In the genomic region with DNA sequence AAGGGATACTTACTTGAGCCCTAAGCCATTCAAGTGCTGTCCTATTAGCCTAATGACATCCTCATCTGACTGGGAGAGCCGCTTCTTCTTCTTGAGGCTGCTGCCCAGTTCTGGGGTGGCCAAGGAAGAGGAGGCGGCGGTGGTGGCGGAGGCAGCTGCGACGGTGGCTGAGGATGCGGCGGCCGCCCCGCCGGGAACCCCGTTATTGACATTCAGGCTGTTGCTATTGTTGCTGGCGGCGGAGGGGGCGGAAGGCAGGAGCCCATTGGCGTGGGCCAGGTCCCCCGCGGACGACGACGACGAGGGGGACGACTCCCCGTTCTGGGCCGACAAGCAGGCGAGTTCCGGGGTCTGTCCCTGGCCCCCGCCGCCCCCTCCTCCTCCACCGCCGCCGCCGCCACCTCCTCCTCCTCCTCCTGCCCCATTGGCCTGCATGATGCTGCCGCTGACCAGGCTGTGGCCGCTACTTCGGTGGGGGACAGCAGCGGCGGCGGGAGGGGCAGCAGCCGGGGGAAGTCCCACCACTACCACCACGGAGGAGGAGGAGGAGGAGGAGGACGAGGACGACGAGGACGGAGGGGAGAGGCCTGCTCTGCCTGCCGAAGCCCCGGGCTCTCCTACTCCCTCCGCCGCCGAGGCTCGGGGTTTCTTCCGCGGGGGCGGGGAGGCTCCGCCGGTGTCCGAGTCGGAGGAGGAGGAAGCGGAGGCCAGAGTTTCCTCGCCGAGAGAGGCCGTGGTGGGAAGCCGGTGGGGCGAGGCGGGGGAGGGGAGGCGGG, we compare ENCODE assay signal across 1 cellular context.
TF ChIP-seq lines count a peak whose summit lies in the region.

No MANE protein-coding gene starts in this region.

TF ChIP-seq in HepG2, 621 proteins besides CTCF, POLR2A, EP300 and RAD21 (continued from another document):
- no peak for TF ChIP-seq ZNF7 (CRISPR knock-in tag; IDR thresholded peaks at IDR 0.05)
- 0 out of 2 replicates have a peak, but pooled peaks have one; percentile 28 for TF ChIP-seq ZNF292 (CRISPR knock-in tag; IDR thresholded peaks at IDR 0.05; ENCODE audit: borderline replicate concordance, low read depth)
- TF ChIP-seq BCL6 (CRISPR knock-in tag; IDR thresholded peaks at IDR 0.05), result no peak
- TF ChIP-seq NR2F1 (CRISPR knock-in tag; IDR thresholded peaks at IDR 0.05), result no peak
- TF ChIP-seq ZSCAN30 (CRISPR knock-in tag; IDR thresholded peaks at IDR 0.05), result no peak
- TF ChIP-seq, protein P1, sequence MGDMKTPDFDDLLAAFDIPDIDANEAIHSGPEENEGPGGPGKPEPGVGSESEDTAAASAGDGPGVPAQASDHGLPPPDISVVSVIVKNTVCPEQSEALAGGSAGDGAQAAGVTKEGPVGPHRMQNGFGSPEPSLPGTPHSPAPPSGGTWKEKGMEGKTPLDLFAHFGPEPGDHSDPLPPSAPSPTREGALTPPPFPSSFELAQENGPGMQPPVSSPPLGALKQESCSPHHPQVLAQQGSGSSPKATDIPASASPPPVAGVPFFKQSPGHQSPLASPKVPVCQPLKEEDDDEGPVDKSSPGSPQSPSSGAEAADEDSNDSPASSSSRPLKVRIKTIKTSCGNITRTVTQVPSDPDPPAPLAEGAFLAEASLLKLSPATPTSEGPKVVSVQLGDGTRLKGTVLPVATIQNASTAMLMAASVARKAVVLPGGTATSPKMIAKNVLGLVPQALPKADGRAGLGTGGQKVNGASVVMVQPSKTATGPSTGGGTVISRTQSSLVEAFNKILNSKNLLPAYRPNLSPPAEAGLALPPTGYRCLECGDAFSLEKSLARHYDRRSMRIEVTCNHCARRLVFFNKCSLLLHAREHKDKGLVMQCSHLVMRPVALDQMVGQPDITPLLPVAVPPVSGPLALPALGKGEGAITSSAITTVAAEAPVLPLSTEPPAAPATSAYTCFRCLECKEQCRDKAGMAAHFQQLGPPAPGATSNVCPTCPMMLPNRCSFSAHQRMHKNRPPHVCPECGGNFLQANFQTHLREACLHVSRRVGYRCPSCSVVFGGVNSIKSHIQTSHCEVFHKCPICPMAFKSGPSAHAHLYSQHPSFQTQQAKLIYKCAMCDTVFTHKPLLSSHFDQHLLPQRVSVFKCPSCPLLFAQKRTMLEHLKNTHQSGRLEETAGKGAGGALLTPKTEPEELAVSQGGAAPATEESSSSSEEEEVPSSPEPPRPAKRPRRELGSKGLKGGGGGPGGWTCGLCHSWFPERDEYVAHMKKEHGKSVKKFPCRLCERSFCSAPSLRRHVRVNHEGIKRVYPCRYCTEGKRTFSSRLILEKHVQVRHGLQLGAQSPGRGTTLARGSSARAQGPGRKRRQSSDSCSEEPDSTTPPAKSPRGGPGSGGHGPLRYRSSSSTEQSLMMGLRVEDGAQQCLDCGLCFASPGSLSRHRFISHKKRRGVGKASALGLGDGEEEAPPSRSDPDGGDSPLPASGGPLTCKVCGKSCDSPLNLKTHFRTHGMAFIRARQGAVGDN (CRISPR knock-in tag; IDR thresholded peaks at IDR 0.05), result peak; percentile 38
- TF ChIP-seq KLF15 (CRISPR knock-in tag; IDR thresholded peaks at IDR 0.05; ENCODE audit: borderline replicate concordance), result no peak
- TF ChIP-seq, protein P2, sequence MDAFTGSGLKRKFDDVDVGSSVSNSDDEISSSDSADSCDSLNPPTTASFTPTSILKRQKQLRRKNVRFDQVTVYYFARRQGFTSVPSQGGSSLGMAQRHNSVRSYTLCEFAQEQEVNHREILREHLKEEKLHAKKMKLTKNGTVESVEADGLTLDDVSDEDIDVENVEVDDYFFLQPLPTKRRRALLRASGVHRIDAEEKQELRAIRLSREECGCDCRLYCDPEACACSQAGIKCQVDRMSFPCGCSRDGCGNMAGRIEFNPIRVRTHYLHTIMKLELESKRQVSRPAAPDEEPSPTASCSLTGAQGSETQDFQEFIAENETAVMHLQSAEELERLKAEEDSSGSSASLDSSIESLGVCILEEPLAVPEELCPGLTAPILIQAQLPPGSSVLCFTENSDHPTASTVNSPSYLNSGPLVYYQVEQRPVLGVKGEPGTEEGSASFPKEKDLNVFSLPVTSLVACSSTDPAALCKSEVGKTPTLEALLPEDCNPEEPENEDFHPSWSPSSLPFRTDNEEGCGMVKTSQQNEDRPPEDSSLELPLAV (CRISPR knock-in tag; conservative IDR thresholded peaks at IDR 0.05; ENCODE audit: low read depth), result no peak
- peak; percentile 50; the same call in 1 of the 2 replicates for TF ChIP-seq KDM5B (CRISPR knock-in tag; IDR thresholded peaks at IDR 0.05; ENCODE audit: borderline replicate concordance)
- TF ChIP-seq ZC3H13 (CRISPR knock-in tag; IDR thresholded peaks at IDR 0.05), result 0 out of 2 replicates have a peak, but pooled peaks have one; percentile 28
- TF ChIP-seq ZNF225 (CRISPR knock-in tag; IDR thresholded peaks at IDR 0.05), result no peak
- TF ChIP-seq, protein P3, sequence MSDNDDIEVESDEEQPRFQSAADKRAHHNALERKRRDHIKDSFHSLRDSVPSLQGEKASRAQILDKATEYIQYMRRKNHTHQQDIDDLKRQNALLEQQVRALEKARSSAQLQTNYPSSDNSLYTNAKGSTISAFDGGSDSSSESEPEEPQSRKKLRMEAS (IDR thresholded peaks at IDR 0.05), result peak; percentile 9; the same call in 1 of the 2 replicates
- TF ChIP-seq KDM4B (CRISPR knock-in tag; IDR thresholded peaks at IDR 0.05), result peak; percentile 58; the same call in 1 of the 2 replicates
- TF ChIP-seq SALL1 (CRISPR knock-in tag; IDR thresholded peaks at IDR 0.05), result peak; percentile 48; the same call in 1 of the 2 replicates
- peak; percentile 51; the same call in 1 of the 2 replicates for TF ChIP-seq HDAC1 (CRISPR knock-in tag; IDR thresholded peaks at IDR 0.05)
- no peak for TF ChIP-seq NFATC3 (CRISPR knock-in tag; IDR thresholded peaks at IDR 0.05)
- peak; percentile 21; the same call in 1 of the 2 replicates for TF ChIP-seq GABPA (IDR thresholded peaks at IDR 0.05; ENCODE audit: low read depth, low read length)
- no peak for TF ChIP-seq GABPA (CRISPR knock-in tag; IDR thresholded peaks at IDR 0.05; ENCODE audit: low read depth)
- TF ChIP-seq, protein P4, sequence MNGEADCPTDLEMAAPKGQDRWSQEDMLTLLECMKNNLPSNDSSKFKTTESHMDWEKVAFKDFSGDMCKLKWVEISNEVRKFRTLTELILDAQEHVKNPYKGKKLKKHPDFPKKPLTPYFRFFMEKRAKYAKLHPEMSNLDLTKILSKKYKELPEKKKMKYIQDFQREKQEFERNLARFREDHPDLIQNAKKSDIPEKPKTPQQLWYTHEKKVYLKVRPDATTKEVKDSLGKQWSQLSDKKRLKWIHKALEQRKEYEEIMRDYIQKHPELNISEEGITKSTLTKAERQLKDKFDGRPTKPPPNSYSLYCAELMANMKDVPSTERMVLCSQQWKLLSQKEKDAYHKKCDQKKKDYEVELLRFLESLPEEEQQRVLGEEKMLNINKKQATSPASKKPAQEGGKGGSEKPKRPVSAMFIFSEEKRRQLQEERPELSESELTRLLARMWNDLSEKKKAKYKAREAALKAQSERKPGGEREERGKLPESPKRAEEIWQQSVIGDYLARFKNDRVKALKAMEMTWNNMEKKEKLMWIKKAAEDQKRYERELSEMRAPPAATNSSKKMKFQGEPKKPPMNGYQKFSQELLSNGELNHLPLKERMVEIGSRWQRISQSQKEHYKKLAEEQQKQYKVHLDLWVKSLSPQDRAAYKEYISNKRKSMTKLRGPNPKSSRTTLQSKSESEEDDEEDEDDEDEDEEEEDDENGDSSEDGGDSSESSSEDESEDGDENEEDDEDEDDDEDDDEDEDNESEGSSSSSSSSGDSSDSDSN (CRISPR knock-in tag; IDR thresholded peaks at IDR 0.05), result peak; percentile 96
- peak; percentile 43; the same call in 1 of the 2 replicates for TF ChIP-seq ZNF768 (CRISPR knock-in tag; IDR thresholded peaks at IDR 0.05)
- peak; percentile 70 for TF ChIP-seq RBFOX2 (IDR thresholded peaks at IDR 0.05; ENCODE audit: low read depth, low read length)
- peak; percentile 54; the same call in 1 of the 2 replicates for TF ChIP-seq GABPB1 (CRISPR knock-in tag; IDR thresholded peaks at IDR 0.05)
- no peak for TF ChIP-seq TCF7L2 (IDR thresholded peaks at IDR 0.05; ENCODE audit: low read depth, low read length)
- TF ChIP-seq, protein P5, sequence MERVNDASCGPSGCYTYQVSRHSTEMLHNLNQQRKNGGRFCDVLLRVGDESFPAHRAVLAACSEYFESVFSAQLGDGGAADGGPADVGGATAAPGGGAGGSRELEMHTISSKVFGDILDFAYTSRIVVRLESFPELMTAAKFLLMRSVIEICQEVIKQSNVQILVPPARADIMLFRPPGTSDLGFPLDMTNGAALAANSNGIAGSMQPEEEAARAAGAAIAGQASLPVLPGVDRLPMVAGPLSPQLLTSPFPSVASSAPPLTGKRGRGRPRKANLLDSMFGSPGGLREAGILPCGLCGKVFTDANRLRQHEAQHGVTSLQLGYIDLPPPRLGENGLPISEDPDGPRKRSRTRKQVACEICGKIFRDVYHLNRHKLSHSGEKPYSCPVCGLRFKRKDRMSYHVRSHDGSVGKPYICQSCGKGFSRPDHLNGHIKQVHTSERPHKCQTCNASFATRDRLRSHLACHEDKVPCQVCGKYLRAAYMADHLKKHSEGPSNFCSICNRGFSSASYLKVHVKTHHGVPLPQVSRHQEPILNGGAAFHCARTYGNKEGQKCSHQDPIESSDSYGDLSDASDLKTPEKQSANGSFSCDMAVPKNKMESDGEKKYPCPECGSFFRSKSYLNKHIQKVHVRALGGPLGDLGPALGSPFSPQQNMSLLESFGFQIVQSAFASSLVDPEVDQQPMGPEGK (CRISPR knock-in tag; IDR thresholded peaks at IDR 0.05), result peak; percentile 25; the same call in 1 of the 2 replicates
- peak; percentile 81 for TF ChIP-seq ZNF263 (CRISPR knock-in tag; IDR thresholded peaks at IDR 0.05)
- peak; percentile 74 for TF ChIP-seq ZFX (CRISPR knock-in tag; IDR thresholded peaks at IDR 0.05; ENCODE audit: low read depth)
- TF ChIP-seq, protein P6, sequence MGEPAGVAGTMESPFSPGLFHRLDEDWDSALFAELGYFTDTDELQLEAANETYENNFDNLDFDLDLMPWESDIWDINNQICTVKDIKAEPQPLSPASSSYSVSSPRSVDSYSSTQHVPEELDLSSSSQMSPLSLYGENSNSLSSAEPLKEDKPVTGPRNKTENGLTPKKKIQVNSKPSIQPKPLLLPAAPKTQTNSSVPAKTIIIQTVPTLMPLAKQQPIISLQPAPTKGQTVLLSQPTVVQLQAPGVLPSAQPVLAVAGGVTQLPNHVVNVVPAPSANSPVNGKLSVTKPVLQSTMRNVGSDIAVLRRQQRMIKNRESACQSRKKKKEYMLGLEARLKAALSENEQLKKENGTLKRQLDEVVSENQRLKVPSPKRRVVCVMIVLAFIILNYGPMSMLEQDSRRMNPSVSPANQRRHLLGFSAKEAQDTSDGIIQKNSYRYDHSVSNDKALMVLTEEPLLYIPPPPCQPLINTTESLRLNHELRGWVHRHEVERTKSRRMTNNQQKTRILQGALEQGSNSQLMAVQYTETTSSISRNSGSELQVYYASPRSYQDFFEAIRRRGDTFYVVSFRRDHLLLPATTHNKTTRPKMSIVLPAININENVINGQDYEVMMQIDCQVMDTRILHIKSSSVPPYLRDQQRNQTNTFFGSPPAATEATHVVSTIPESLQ (CRISPR knock-in tag; conservative IDR thresholded peaks at IDR 0.05), result no peak
- peak; percentile 25; the same call in 1 of the 2 replicates for TF ChIP-seq KDM2A (CRISPR knock-in tag; IDR thresholded peaks at IDR 0.05; ENCODE audit: borderline replicate concordance, low read depth)
- TF ChIP-seq ZBTB38 (CRISPR knock-in tag; IDR thresholded peaks at IDR 0.05), result peak; percentile 29; the same call in 1 of the 2 replicates
- TF ChIP-seq, protein P7, sequence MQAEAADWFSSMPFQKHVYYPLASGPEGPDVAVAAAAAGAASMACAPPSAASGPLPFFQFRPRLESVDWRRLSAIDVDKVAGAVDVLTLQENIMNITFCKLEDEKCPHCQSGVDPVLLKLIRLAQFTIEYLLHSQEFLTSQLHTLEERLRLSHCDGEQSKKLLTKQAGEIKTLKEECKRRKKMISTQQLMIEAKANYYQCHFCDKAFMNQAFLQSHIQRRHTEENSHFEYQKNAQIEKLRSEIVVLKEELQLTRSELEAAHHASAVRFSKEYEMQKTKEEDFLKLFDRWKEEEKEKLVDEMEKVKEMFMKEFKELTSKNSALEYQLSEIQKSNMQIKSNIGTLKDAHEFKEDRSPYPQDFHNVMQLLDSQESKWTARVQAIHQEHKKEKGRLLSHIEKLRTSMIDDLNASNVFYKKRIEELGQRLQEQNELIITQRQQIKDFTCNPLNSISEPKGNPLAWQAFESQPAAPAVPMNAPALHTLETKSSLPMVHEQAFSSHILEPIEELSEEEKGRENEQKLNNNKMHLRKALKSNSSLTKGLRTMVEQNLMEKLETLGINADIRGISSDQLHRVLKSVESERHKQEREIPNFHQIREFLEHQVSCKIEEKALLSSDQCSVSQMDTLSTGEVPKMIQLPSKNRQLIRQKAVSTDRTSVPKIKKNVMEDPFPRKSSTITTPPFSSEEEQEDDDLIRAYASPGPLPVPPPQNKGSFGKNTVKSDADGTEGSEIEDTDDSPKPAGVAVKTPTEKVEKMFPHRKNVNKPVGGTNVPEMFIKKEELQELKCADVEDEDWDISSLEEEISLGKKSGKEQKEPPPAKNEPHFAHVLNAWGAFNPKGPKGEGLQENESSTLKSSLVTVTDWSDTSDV (CRISPR knock-in tag; IDR thresholded peaks at IDR 0.05), result 0 out of 2 replicates have a peak, but pooled peaks have one; percentile 59
- TF ChIP-seq FOXA1 (IDR thresholded peaks at IDR 0.05), result no peak
- TF ChIP-seq FOXA1 (CRISPR knock-in tag; IDR thresholded peaks at IDR 0.05), result peak; percentile 56; the same call in 1 of the 2 replicates
- peak; percentile 46; the same call in 1 of the 2 replicates for TF ChIP-seq SP4 (CRISPR knock-in tag; IDR thresholded peaks at IDR 0.05)
- TF ChIP-seq ZNF776 (CRISPR knock-in tag; IDR thresholded peaks at IDR 0.05), result 0 out of 2 replicates have a peak, but pooled peaks have one; percentile 40
- TF ChIP-seq HOXA7 (CRISPR knock-in tag; IDR thresholded peaks at IDR 0.05), result 0 out of 2 replicates have a peak, but pooled peaks have one; percentile 17
- no peak for TF ChIP-seq ZFP37 (CRISPR knock-in tag; IDR thresholded peaks at IDR 0.05; ENCODE audit: borderline replicate concordance)
- TF ChIP-seq ZNF674 (CRISPR knock-in tag; IDR thresholded peaks at IDR 0.05; ENCODE audit: low read depth), result no peak
- TF ChIP-seq, protein P8, sequence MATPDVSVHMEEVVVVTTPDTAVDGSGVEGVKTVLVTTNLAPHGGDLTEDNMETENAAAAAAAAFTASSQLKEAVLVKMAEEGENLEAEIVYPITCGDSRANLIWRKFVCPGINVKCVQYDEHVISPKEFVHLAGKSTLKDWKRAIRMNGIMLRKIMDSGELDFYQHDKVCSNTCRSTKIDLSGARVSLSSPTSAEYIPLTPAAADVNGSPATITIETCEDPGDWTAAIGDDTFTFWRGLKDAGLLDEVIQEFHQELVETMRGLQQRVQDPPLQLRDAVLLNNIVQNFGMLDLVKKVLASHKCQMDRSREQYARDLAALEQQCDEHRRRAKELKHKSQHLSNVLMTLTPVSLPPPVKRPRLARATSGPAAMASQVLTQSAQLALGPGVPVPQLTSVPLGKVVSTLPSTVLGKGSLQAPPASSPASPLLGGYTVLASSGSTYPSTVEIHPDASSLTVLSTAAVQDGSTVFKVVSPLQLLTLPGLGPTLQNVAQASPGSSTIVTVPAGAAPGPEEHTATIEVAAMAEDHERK (CRISPR knock-in tag; IDR thresholded peaks at IDR 0.05; ENCODE audit: low read depth), result no peak
- 0 out of 2 replicates have a peak, but pooled peaks have one; percentile 3 for TF ChIP-seq ZNF138 (CRISPR knock-in tag; IDR thresholded peaks at IDR 0.05; ENCODE audit: low read depth)
- peak; percentile 50; the same call in 1 of the 2 replicates for TF ChIP-seq NFKB2 (CRISPR knock-in tag; IDR thresholded peaks at IDR 0.05; ENCODE audit: borderline replicate concordance)
- peak; percentile 45 for TF ChIP-seq AGO2 (optimal IDR thresholded peaks at IDR 0.05; ENCODE audit: low read depth, low read length)
